In the genomic region with DNA sequence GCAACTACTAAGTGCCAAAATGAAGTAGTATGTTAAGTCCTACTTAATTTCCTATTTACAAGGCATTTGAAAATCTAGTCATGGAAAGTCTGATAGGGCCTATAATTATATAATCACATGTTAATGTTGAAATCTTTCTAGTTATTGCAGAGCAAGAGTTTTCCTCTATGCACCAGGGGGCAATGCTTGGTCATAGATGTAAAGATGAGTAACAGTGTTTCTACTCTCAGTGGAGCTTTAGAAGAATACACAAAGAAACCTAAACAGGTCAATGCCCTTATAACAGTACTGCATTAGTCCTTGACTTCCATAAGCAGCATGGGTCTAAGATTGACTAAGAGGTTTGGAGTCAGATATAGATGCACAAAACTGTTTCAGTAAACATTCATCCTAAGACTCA, we compare ENCODE assay signal across 9 cellular contexts.
DNase-seq lines count a peak whose midpoint lies in the region; ATAC-seq and TF ChIP-seq lines count a peak whose summit lies in the region.
"Had no signal": no experiment of that assay in that cellular context is flagged by ENCODE, and none has a peak within 500 bp of the region (broad histone marks: within the 10 kb centered on the region; RNA-seq: fewer than 3 reads in every experiment).

No MANE protein-coding gene starts in this region.

- no peak for ATAC-seq in GM18870 (IDR thresholded peaks at IDR 0.05; ENCODE audit: unreplicated experiment)

- H3K4me3 ChIP-seq in astrocyte of the spinal cord (ENCODE audit: low read depth, low read length) (no peak overlapping the region), mesodermal cell (ENCODE audit: extremely low read depth, insufficient read depth, low read length, poor library complexity, severe bottlenecking) (no peak overlapping the region)

- TF ChIP-seq CTCF in astrocyte of the spinal cord (IDR thresholded peaks at IDR 0.05; ENCODE audit: low read depth, low read length) = peak; percentile 48

- H3K4me1 ChIP-seq in mesodermal cell (ENCODE audit: control insufficient read depth, insufficient read depth, low read length, poor library complexity, severe bottlenecking) = peaks cover 11% of the 10 kb centered on the region

- no peaks in the 10 kb centered on the region for H3K9me3 Mint-ChIP-seq in activated T-helper 1 cell treated with anti-CD3 and anti-CD28 coated beads, Interleukin-12 subunit alpha, Interleukin-12 subunit beta, Interleukin-2, Interleukin-4 antibody, amounts not matched to agents 30 ng/mL and 10 ng/mL and 1 ng/mL, durations not matched to agents 14 hours and 24 hours and 36 hours
- no peaks in the 10 kb centered on the region for H3K9me3 Mint-ChIP-seq in activated CD4-positive, alpha-beta T cell treated with anti-CD3 and anti-CD28 coated beads, Interleukin-2, amount 10 ng/mL, durations not matched to agents 7 days and 5 days
- H3K9me3 Mint-ChIP-seq: activated naive CD8-positive, alpha-beta T cell treated with anti-CD3 and anti-CD28 coated beads, Interleukin-2, amount 10 ng/mL, durations not matched to agents 7 days and 5 days had no signal

- no peak overlapping the region for H3K27ac Mint-ChIP-seq in activated T-helper 1 cell treated with anti-CD3 and anti-CD28 coated beads, Interleukin-12 subunit alpha, Interleukin-12 subunit beta, Interleukin-2, Interleukin-4 antibody, amounts not matched to agents 30 ng/mL and 10 ng/mL and 1 ng/mL, durations not matched to agents 14 hours and 24 hours and 36 hours
- H3K27ac Mint-ChIP-seq in activated CD4-positive, alpha-beta T cell treated with anti-CD3 and anti-CD28 coated beads, Interleukin-2, amount 10 ng/mL, durations not matched to agents 7 days and 5 days = no peak overlapping the region
- H3K27ac Mint-ChIP-seq: activated naive CD8-positive, alpha-beta T cell treated with anti-CD3 and anti-CD28 coated beads, Interleukin-2, amount 10 ng/mL, durations not matched to agents 7 days and 5 days had no signal

- H3K27ac ChIP-seq in mesodermal cell (ENCODE audit: low read depth, low read length, severe bottlenecking) = peak overlapping the region; percentile 1

- DNase-seq in COLO829 (ENCODE audit: low spot score) = peak; percentile 45
- DNase-seq in HT-29 (ENCODE audit: low spot score) = peak; percentile 61
- peak; percentile 64 for DNase-seq in astrocyte of the spinal cord (ENCODE audit: low read depth, low spot score)
- no peak for DNase-seq in hippocampal formation (lab: John Stamatoyannopoulos, UW)
- no peak for DNase-seq in activated T-helper 1 cell treated with anti-CD3 and anti-CD28 coated beads, Interleukin-12 subunit alpha, Interleukin-12 subunit beta, Interleukin-2, Interleukin-4 antibody, amounts not matched to agents 30 ng/mL and 10 ng/mL and 1 ng/mL, durations not matched to agents 14 hours and 24 hours and 36 hours (ENCODE audit: low spot score)
- no peak for DNase-seq in activated CD4-positive, alpha-beta T cell treated with anti-CD3 and anti-CD28 coated beads, Interleukin-2, amount 10 ng/mL, durations not matched to agents 7 days and 5 days
- DNase-seq: activated naive CD8-positive, alpha-beta T cell treated with anti-CD3 and anti-CD28 coated beads, Interleukin-2, amount 10 ng/mL, durations not matched to agents 7 days and 5 days had no signal

- intact Hi-C loops in activated T-helper 1 cell treated with anti-CD3 and anti-CD28 coated beads, Interleukin-12 subunit alpha, Interleukin-12 subunit beta, Interleukin-2, Interleukin-4 antibody, amounts not matched to agents 30 ng/mL and 10 ng/mL and 1 ng/mL, durations not matched to agents 14 hours and 24 hours and 36 hours (cut with micrococcal nuclease) = no loop called here

- CTCF ChIA-PET in activated CD4-positive, alpha-beta T cell treated with anti-CD3 and anti-CD28 coated beads, Interleukin-2, amount 10 ng/mL, durations not matched to agents 7 days and 5 days (lab: Charles Lee) = no interaction called here

- no peaks in the 10 kb centered on the region for H3K36me3 ChIP-seq in mesodermal cell (ENCODE audit: control insufficient read depth, insufficient read depth, low read length)

- in situ Hi-C loops in astrocyte of the spinal cord (cut with HindIII; ENCODE audit: low sequenced_read_pairs) = no loop called here

- POLR2A ChIA-PET in activated CD4-positive, alpha-beta T cell treated with anti-CD3 and anti-CD28 coated beads, Interleukin-2, amount 10 ng/mL, durations not matched to agents 7 days and 5 days (lab: Charles Lee) = interaction anchor here (0.6 kb wide), 1 partner anchor 323 kb away, joined by 3 read pairs; no protein-coding TSS in a partner anchor

- peaks cover 2% of the 10 kb centered on the region for H3K27me3 Mint-ChIP-seq in activated T-helper 1 cell treated with anti-CD3 and anti-CD28 coated beads, Interleukin-12 subunit alpha, Interleukin-12 subunit beta, Interleukin-2, Interleukin-4 antibody, amounts not matched to agents 30 ng/mL and 10 ng/mL and 1 ng/mL, durations not matched to agents 14 hours and 24 hours and 36 hours (ENCODE audit: insufficient read depth)
- H3K27me3 Mint-ChIP-seq in activated CD4-positive, alpha-beta T cell treated with anti-CD3 and anti-CD28 coated beads, Interleukin-2, amount 10 ng/mL, durations not matched to agents 7 days and 5 days = peaks cover 6% of the 10 kb centered on the region

- no peaks in the 10 kb centered on the region for H3K4me1 Mint-ChIP-seq in activated T-helper 1 cell treated with anti-CD3 and anti-CD28 coated beads, Interleukin-12 subunit alpha, Interleukin-12 subunit beta, Interleukin-2, Interleukin-4 antibody, amounts not matched to agents 30 ng/mL and 10 ng/mL and 1 ng/mL, durations not matched to agents 14 hours and 24 hours and 36 hours (ENCODE audit: low read depth)
- no peaks in the 10 kb centered on the region for H3K4me1 Mint-ChIP-seq in activated CD4-positive, alpha-beta T cell treated with anti-CD3 and anti-CD28 coated beads, Interleukin-2, amount 10 ng/mL, durations not matched to agents 7 days and 5 days
- H3K4me1 Mint-ChIP-seq: activated naive CD8-positive, alpha-beta T cell treated with anti-CD3 and anti-CD28 coated beads, Interleukin-2, amount 10 ng/mL, durations not matched to agents 7 days and 5 days had no signal

- no peaks in the 10 kb centered on the region for H3K36me3 Mint-ChIP-seq in activated T-helper 1 cell treated with anti-CD3 and anti-CD28 coated beads, Interleukin-12 subunit alpha, Interleukin-12 subunit beta, Interleukin-2, Interleukin-4 antibody, amounts not matched to agents 30 ng/mL and 10 ng/mL and 1 ng/mL, durations not matched to agents 14 hours and 24 hours and 36 hours (ENCODE audit: low read depth)
- H3K36me3 Mint-ChIP-seq in activated CD4-positive, alpha-beta T cell treated with anti-CD3 and anti-CD28 coated beads, Interleukin-2, amount 10 ng/mL, durations not matched to agents 7 days and 5 days (ENCODE audit: low read depth) = no peaks in the 10 kb centered on the region
- H3K36me3 Mint-ChIP-seq: activated naive CD8-positive, alpha-beta T cell treated with anti-CD3 and anti-CD28 coated beads, Interleukin-2, amount 10 ng/mL, durations not matched to agents 7 days and 5 days had no signal

- H3K4me3 Mint-ChIP-seq in activated T-helper 1 cell treated with anti-CD3 and anti-CD28 coated beads, Interleukin-12 subunit alpha, Interleukin-12 subunit beta, Interleukin-2, Interleukin-4 antibody, amounts not matched to agents 30 ng/mL and 10 ng/mL and 1 ng/mL, durations not matched to agents 14 hours and 24 hours and 36 hours = no peak overlapping the region
- no peak overlapping the region for H3K4me3 Mint-ChIP-seq in activated CD4-positive, alpha-beta T cell treated with anti-CD3 and anti-CD28 coated beads, Interleukin-2, amount 10 ng/mL, durations not matched to agents 7 days and 5 days
- H3K4me3 Mint-ChIP-seq: activated naive CD8-positive, alpha-beta T cell treated with anti-CD3 and anti-CD28 coated beads, Interleukin-2, amount 10 ng/mL, durations not matched to agents 7 days and 5 days had no signal

- H3K9me3 ChIP-seq in mesodermal cell (ENCODE audit: control insufficient read depth, low read length) = no peaks in the 10 kb centered on the region

Comparison
In these comparisons a context has a peak if more than half of its experiments do, and no peak if none do; other contexts are left out.
1. DNase-seq: peak in COLO829 (single experiment), HT-29 (single experiment) and astrocyte of the spinal cord (single experiment); none in hippocampal formation (0 of 2), activated T-helper 1 cell treated with anti-CD3 and anti-CD28 coated beads, Interleukin-12 subunit alpha, Interleukin-12 subunit beta, Interleukin-2, Interleukin-4 antibody, amounts not matched to agents 30 ng/mL and 10 ng/mL and 1 ng/mL, durations not matched to agents 14 hours and 24 hours and 36 hours (single experiment) and activated CD4-positive, alpha-beta T cell treated with anti-CD3 and anti-CD28 coated beads, Interleukin-2, amount 10 ng/mL, durations not matched to agents 7 days and 5 days (single experiment).